In genomic region chr4:30756553-30756952, GRCh38 we compare ENCODE assay signal across 18 cellular contexts. TPM values are rescaled to one million over a fixed set of nuclear protein-coding genes. Genes with fewer than 3 reads are reported as not detected.
DNase-seq lines count a peak whose midpoint lies in the region; ATAC-seq, FAIRE-seq and TF ChIP-seq lines count a peak whose summit lies in the region.
"Had no signal": no experiment of that assay in that cellular context is flagged by ENCODE, and none has a peak within 500 bp of the region (broad histone marks: within the 10 kb centered on the region; RNA-seq: fewer than 3 reads in every experiment).

No MANE protein-coding gene starts in this region.

- H3K4me2 ChIP-seq in SK-N-SH (no peak overlapping the region), astrocyte (ENCODE audit: low read length) (peak overlapping the region; percentile 62)

- peak overlapping the region; percentile 69; the same call in 1 of the 2 replicates for H2AFZ ChIP-seq in SK-N-SH (ENCODE audit: low read depth)
- no peak overlapping the region for H2AFZ ChIP-seq in astrocyte (ENCODE audit: low read depth, low read length)

- H3K27me3 Mint-ChIP-seq in astrocyte (ENCODE audit: low read depth, unreplicated experiment) = no peaks in the 10 kb centered on the region
- H3K27me3 Mint-ChIP-seq in activated naive CD8-positive, alpha-beta T cell treated with anti-CD3 and anti-CD28 coated beads, Interleukin-2, amount 50 U/mL, for 24 hours = no peaks in the 10 kb centered on the region
- H3K27me3 Mint-ChIP-seq: CD4-positive, CD25-positive, alpha-beta regulatory T cell had no signal

- H3K4me1 ChIP-seq in SK-N-SH (ENCODE audit: control insufficient read depth in 1 of 2, insufficient read depth in 2 of 2, low read depth in 1 of 2, low read length in 1 of 2) (peaks cover 0 to 27% of the 10 kb centered on the region in 2 experiments; a peak in 2 of 4 replicates), astrocyte (ENCODE audit: insufficient read depth, low read length) (peaks cover 53% of the 10 kb centered on the region), stomach (peaks cover 0 to 26% (median 13%) of the 10 kb centered on the region in 4 donors)

- intact Hi-C loops in stomach (cut with DNase I; ENCODE audit: low total_unique reads) (no loop called here), left ventricle myocardium superior (cut with micrococcal nuclease) (no loop called here)

- no peaks in the 10 kb centered on the region for H3K79me2 ChIP-seq in SK-N-SH (ENCODE audit: insufficient read depth)
- no peaks in the 10 kb centered on the region for H3K79me2 ChIP-seq in astrocyte (ENCODE audit: insufficient read depth, low read length)

- no peaks in the 10 kb centered on the region for H3K27me3 ChIP-seq in SK-N-SH (ENCODE audit: insufficient read depth)
- no peaks in the 10 kb centered on the region for H3K27me3 ChIP-seq in astrocyte (ENCODE audit: insufficient read depth, low read length)
- H3K27me3 ChIP-seq in stomach = no peaks in the 10 kb centered on the region

- H3K4me1 Mint-ChIP-seq in astrocyte (ENCODE audit: low read depth, unreplicated experiment) = peaks cover 35% of the 10 kb centered on the region
- H3K4me1 Mint-ChIP-seq in activated naive CD8-positive, alpha-beta T cell treated with anti-CD3 and anti-CD28 coated beads, Interleukin-2, amount 50 U/mL, for 24 hours = no peaks in the 10 kb centered on the region
- H3K4me1 Mint-ChIP-seq: CD4-positive, CD25-positive, alpha-beta regulatory T cell had no signal

- TF ChIP-seq CTCF in SK-N-SH (IDR thresholded peaks at IDR 0.05) (no peak), astrocyte (IDR thresholded peaks at IDR 0.05; ENCODE audit: insufficient read depth, low read depth, low read length) (no peak), fibroblast of pulmonary artery (IDR thresholded peaks at IDR 0.05; ENCODE audit: low read length, missing control alignments) (no peak), stomach (IDR thresholded peaks at IDR 0.05) (no peak)

- ATAC-seq in SK-N-SH treated with all-trans-retinoic acid at 6 μM for 48 hours = no peak
- no peak for ATAC-seq in left ventricle myocardium superior
- no peak for ATAC-seq in HG03442 (IDR thresholded peaks at IDR 0.05; ENCODE audit: unreplicated experiment)
- ATAC-seq in activated naive CD8-positive, alpha-beta T cell treated with anti-CD3 and anti-CD28 coated beads, Interleukin-2, amount 50 U/mL, for 24 hours = no peak
- ATAC-seq: GM12878 had no signal

- TF ChIP-seq EP300 in SK-N-SH (IDR thresholded peaks at IDR 0.05; ENCODE audit: borderline replicate concordance in 1 of 2, low read depth in 1 of 2, low read length in 1 of 2) (no peak), stomach (IDR thresholded peaks at IDR 0.05) (no peak)

- no peak for FAIRE-seq in astrocyte (lab: Jason Lieb, UNC)
- FAIRE-seq: GM12878, GM18507, RCC 7860 had no signal

- no peaks in the 10 kb centered on the region for H4K20me1 ChIP-seq in SK-N-SH (ENCODE audit: insufficient read depth)
- no peaks in the 10 kb centered on the region for H4K20me1 ChIP-seq in astrocyte (ENCODE audit: insufficient read depth, low read length)

- H3K27ac ChIP-seq in SK-N-SH (ENCODE audit: low read depth in 2 of 2, low read length in 1 of 2) (no peak overlapping the region), astrocyte (ENCODE audit: low read depth, low read length) (peak overlapping the region; percentile 77), stomach (peak overlapping the region in 3 of 5 donors; percentile 37 to 63 (median 57))

- no peaks in the 10 kb centered on the region for H3K36me3 Mint-ChIP-seq in astrocyte (ENCODE audit: low read depth, unreplicated experiment)
- H3K36me3 Mint-ChIP-seq in activated naive CD8-positive, alpha-beta T cell treated with anti-CD3 and anti-CD28 coated beads, Interleukin-2, amount 50 U/mL, for 24 hours (ENCODE audit: low read depth) = no peaks in the 10 kb centered on the region
- H3K36me3 Mint-ChIP-seq: CD4-positive, CD25-positive, alpha-beta regulatory T cell had no signal

- no peaks in the 10 kb centered on the region for H3K9me3 ChIP-seq in SK-N-SH
- H3K9me3 ChIP-seq in astrocyte (ENCODE audit: insufficient read depth, low read depth, low read length) = no peaks in the 10 kb centered on the region
- H3K9me3 ChIP-seq in stomach = no peaks in the 10 kb centered on the region
- H3K9me3 ChIP-seq: HAP-1 had no signal

- no peak for TF ChIP-seq RAD21 in SK-N-SH (IDR thresholded peaks at IDR 0.05; ENCODE audit: low read length)

- no peaks in the 10 kb centered on the region for H3K9me3 Mint-ChIP-seq in astrocyte (ENCODE audit: unreplicated experiment)
- H3K9me3 Mint-ChIP-seq in activated naive CD8-positive, alpha-beta T cell treated with anti-CD3 and anti-CD28 coated beads, Interleukin-2, amount 50 U/mL, for 24 hours = peaks cover 5% of the 10 kb centered on the region

- no peak overlapping the region for H3K9ac ChIP-seq in SK-N-SH
- H3K9ac ChIP-seq in astrocyte (ENCODE audit: low read length) = peak overlapping the region; percentile 40

- 82% methylated on average over 3 of the region's 3 CpGs for WGBS in SK-N-SH (ENCODE audit: low lambda C conversion rate)
- whole genome bisulfite sequencing in stomach, 5 donors = 82 to 94% (median 85%) methylated on average over 3 of the region's 3 CpGs

- H3K36me3 ChIP-seq in SK-N-SH (replicated peaks in 1 of 2; ENCODE audit: control insufficient read depth in 1 of 2, insufficient read depth in 2 of 2, low read length in 1 of 2) (no peaks in the 10 kb centered on the region), astrocyte (ENCODE audit: insufficient read depth, low read length) (no peaks in the 10 kb centered on the region), stomach (no peaks in the 10 kb centered on the region)
- H3K36me3 ChIP-seq: HAP-1 had no signal

- POLR2A ChIA-PET in SK-N-SH (lab: Yijun Ruan, JAX) = no interaction called here

- no peaks in the 10 kb centered on the region for H3F3A ChIP-seq in SK-N-SH (replicated peaks; ENCODE audit: insufficient read depth)

- CTCF ChIA-PET in SK-N-SH (lab: Yijun Ruan, JAX) = interaction anchor here (0.9 to 1.3 kb wide), 2 partner anchors 40 to 101 kb away, joined by 3 to 4 read pairs; no protein-coding TSS in a partner anchor

- no peak overlapping the region for H3K4me3 ChIP-seq in SK-N-SH (ENCODE audit: low read depth in 2 of 2, low read length in 1 of 2)
- H3K4me3 ChIP-seq in astrocyte (ENCODE audit: insufficient read depth, low read depth, low read length) = no peak overlapping the region
- no peak overlapping the region for H3K4me3 ChIP-seq in fibroblast of pulmonary artery (replicated peaks; ENCODE audit: low read depth, low read length)
- H3K4me3 ChIP-seq in stomach = no peak overlapping the region
- H3K4me3 ChIP-seq: GM12878, HAP-1 had no signal

- no peaks in the 10 kb centered on the region for H3K9me2 ChIP-seq in SK-N-SH

- no peak for TF ChIP-seq POLR2A in stomach (IDR thresholded peaks at IDR 0.05)

- H3K27ac Mint-ChIP-seq in astrocyte (ENCODE audit: unreplicated experiment) = no peak overlapping the region
- no peak overlapping the region for H3K27ac Mint-ChIP-seq in activated naive CD8-positive, alpha-beta T cell treated with anti-CD3 and anti-CD28 coated beads, Interleukin-2, amount 50 U/mL, for 24 hours
- H3K27ac Mint-ChIP-seq: CD4-positive, CD25-positive, alpha-beta regulatory T cell had no signal

- H3K4me3 Mint-ChIP-seq in astrocyte (ENCODE audit: unreplicated experiment) = no peak overlapping the region
- H3K4me3 Mint-ChIP-seq in activated naive CD8-positive, alpha-beta T cell treated with anti-CD3 and anti-CD28 coated beads, Interleukin-2, amount 50 U/mL, for 24 hours = no peak overlapping the region
- H3K4me3 Mint-ChIP-seq: CD4-positive, CD25-positive, alpha-beta regulatory T cell had no signal

- DNase-seq in SK-N-SH (no peak), astrocyte (ENCODE audit: low read depth) (no peak), fibroblast of pulmonary artery (ENCODE audit: low read depth) (peak; percentile 36), stomach (no peak), left ventricle myocardium superior (no peak)
- DNase-seq in activated naive CD8-positive, alpha-beta T cell treated with anti-CD3 and anti-CD28 coated beads, Interleukin-2, amount 50 U/mL, for 24 hours = no peak
- DNase-seq: 8988T; AML-193; CD4-positive, CD25-positive, alpha-beta regulatory T cell; DMS79; NCI-H1092; NCI-H446 had no signal

TF ChIP-seq in SK-N-SH, 30 proteins besides CTCF, POLR2A, EP300 and RAD21:
- no peak for TF ChIP-seq RCOR1 (IDR thresholded peaks at IDR 0.05; ENCODE audit: low read length)
- no peak for TF ChIP-seq MAX (IDR thresholded peaks at IDR 0.05; ENCODE audit: low read depth)

TF ChIP-seq in SK-N-SH treated with all-trans-retinoic acid at 6 μM for 48 hours, 23 proteins besides CTCF, POLR2A, EP300 and RAD21 (continues in another document):
- no peak for TF ChIP-seq BACH2 (CRISPR knock-in tag; IDR thresholded peaks at IDR 0.05; ENCODE audit: borderline replicate concordance)
- TF ChIP-seq TSHZ2 (CRISPR knock-in tag; IDR thresholded peaks at IDR 0.05) = no peak
- TF ChIP-seq ESRRG (CRISPR knock-in tag; IDR thresholded peaks at IDR 0.05) = no peak
- no peak for TF ChIP-seq GLIS3 (CRISPR knock-in tag; IDR thresholded peaks at IDR 0.05)
- TF ChIP-seq SNAI2 (CRISPR knock-in tag; IDR thresholded peaks at IDR 0.05) = no peak

RNA-seq across cellular contexts. Expression of gene PCDH7, which starts 36.4 kb away (rescaled TPM):
- polyA plus RNA-seq in SK-N-SH (2012; rRNA removed) (0.45 and 0.48 TPM in 2 replicates), stomach (1 to 10 TPM; 2.3 to 9.1 (median 2.8) TPM)
- 0.45 and 0.53 TPM in 2 replicates for polyA plus RNA-seq in SK-N-SH (2012; cell fraction: cytosol; rRNA removed)
- 0.35 and 0.63 TPM in 2 replicates for polyA plus RNA-seq in SK-N-SH (2012; cell fraction: nucleus; rRNA removed)
- total RNA-seq in astrocyte (40.8 and 45.4 TPM in 2 replicates), stomach (100 to 1,000 TPM in 1 of 5 donors, 10 to 100 TPM in 4; 38.8 to 130 (median 56.0) TPM), left ventricle myocardium superior (53.4 TPM)
- total RNA-seq: CD4-positive, CD25-positive, alpha-beta regulatory T cell had no signal
- polyA plus RNA-seq: CD4-positive, CD25-positive, alpha-beta regulatory T cell had no signal

Comparison
In these comparisons a context has a peak if more than half of its experiments do, and no peak if none do; other contexts are left out.
1. H3K27ac ChIP-seq: peak in astrocyte (single experiment) and stomach (3 of 5); none in SK-N-SH (0 of 2).